1 cellular context compared by ENCODE assay signal in the genomic region with DNA sequence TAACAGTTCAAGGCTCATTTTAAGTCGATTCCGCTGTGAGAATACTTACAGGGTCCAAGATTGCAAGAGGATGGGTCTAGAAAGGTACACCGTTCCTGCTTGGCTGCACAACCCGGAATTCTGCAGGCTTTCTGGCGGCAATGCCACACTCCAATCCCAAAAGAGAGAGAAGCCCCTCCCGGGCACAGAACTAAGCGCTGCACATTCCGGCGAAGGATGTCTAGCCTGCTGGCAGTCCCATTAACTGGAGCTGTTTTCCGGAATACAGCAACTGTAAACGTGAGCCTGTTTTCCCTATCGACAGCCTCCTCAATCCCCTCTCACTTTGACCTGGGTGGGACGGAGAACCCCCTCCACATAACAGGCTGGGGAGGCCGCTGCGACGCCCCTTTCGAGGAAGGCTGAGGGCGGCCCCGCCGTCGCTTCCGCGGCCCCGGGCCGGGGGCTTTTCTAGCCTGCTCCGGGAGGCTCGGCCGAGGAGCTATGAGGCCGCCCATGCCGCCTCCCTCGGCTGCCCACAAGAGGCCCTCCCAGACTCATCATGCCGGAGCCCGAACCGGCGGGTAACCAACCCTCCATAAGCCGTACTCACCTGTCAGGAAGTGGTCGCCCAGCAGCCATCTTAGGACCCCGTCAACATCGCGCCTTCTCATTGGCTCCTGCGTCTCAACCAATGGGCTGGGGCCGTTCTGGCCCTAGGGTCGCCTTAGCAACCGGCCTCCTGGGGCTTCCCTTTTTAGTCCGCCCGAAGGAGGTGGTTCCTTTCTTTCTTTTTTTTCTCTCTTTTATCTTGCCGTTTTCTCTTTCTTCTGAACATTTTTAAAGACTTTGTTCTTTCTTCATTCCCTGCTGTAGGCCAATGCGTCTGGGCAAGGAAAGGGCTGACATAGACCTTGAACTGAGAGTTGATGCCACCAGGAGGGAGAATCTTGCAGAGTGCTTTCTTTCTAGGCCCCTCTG.
TF ChIP-seq lines count a peak whose summit lies in the region.

A gene (minus strand): TSS at position 647 of the 960 bp plus-strand sequence. CDS start 5,909 bp downstream, outside the sequence.

TF ChIP-seq in HepG2, 621 proteins besides CTCF, POLR2A, EP300 and RAD21 (continued from another document and continues in another):
- TF ChIP-seq, protein P1, sequence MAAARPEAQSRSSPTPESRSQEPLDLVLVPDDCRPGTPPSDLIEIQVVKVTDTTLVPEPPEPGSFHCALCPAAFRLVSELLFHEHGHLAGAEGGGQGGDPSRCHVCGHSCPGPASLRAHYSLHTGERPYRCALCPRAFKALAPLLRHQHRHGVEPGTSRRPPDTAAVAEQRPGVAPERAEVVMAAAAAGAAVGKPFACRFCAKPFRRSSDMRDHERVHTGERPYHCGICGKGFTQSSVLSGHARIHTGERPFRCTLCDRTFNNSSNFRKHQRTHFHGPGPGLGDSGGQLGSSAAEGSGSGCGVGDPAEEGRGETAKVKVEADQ (CRISPR knock-in tag; IDR thresholded peaks at IDR 0.05; ENCODE audit: borderline replicate concordance), result peak; percentile 20; the same call in 1 of the 2 replicates
- TF ChIP-seq ZNF782 (CRISPR knock-in tag; IDR thresholded peaks at IDR 0.05; ENCODE audit: borderline replicate concordance) (no peak), HHEX (CRISPR knock-in tag; IDR thresholded peaks at IDR 0.05) (no peak), IRX3 (CRISPR knock-in tag; IDR thresholded peaks at IDR 0.05; ENCODE audit: borderline replicate concordance, low read depth) (no peak), ZNF17 (CRISPR knock-in tag; IDR thresholded peaks at IDR 0.05) (no peak), ZNF761 (CRISPR knock-in tag; conservative IDR thresholded peaks at IDR 0.05) (no peak), CEBPB (IDR thresholded peaks at IDR 0.05; ENCODE audit: borderline replicate concordance, low read depth, low read length) (no peak), MED1 (CRISPR knock-in tag; IDR thresholded peaks at IDR 0.05) (no peak), KDM5B (CRISPR knock-in tag; IDR thresholded peaks at IDR 0.05; ENCODE audit: borderline replicate concordance) (peak; percentile 65; the same call in 1 of the 2 replicates), RFX5 (IDR thresholded peaks at IDR 0.05; ENCODE audit: low read depth, low read length) (peak; percentile 38; the same call in 1 of the 2 replicates), ZNF138 (CRISPR knock-in tag; IDR thresholded peaks at IDR 0.05; ENCODE audit: low read depth) (no peak), FIP1L1 (IDR thresholded peaks at IDR 0.05; ENCODE audit: borderline replicate concordance, insufficient read depth, low read depth, low read length) (no peak), NR2F6 (IDR thresholded peaks at IDR 0.05) (no peak), NR2F6 (CRISPR knock-in tag; IDR thresholded peaks at IDR 0.05) (no peak), ZKSCAN5 (CRISPR knock-in tag; IDR thresholded peaks at IDR 0.05) (no peak), HNRNPL (IDR thresholded peaks at IDR 0.05; ENCODE audit: low read depth, low read length) (no peak), FOXJ3 (CRISPR knock-in tag; IDR thresholded peaks at IDR 0.05; ENCODE audit: borderline replicate concordance) (no peak), HMGA1 (CRISPR knock-in tag; conservative IDR thresholded peaks at IDR 0.05) (no peak), ATF1 (CRISPR knock-in tag; IDR thresholded peaks at IDR 0.05) (no peak), AKAP8 (CRISPR knock-in tag; IDR thresholded peaks at IDR 0.05) (peak; percentile 58; the same call in 1 of the 2 replicates), ZFP37 (CRISPR knock-in tag; IDR thresholded peaks at IDR 0.05; ENCODE audit: borderline replicate concordance) (no peak), TARDBP (CRISPR knock-in tag; IDR thresholded peaks at IDR 0.05) (no peak), NCOR1 (IDR thresholded peaks at IDR 0.05; ENCODE audit: borderline replicate concordance, low read length) (no peak), ZNF34 (CRISPR knock-in tag; IDR thresholded peaks at IDR 0.05; ENCODE audit: borderline replicate concordance) (no peak), BRCA1 (CRISPR knock-in tag; IDR thresholded peaks at IDR 0.05) (no peak), ELF4 (CRISPR knock-in tag; IDR thresholded peaks at IDR 0.05; ENCODE audit: borderline replicate concordance) (no peak; the same call in 1 of the 2 replicates), ZNF547 (CRISPR knock-in tag; IDR thresholded peaks at IDR 0.05) (peak; percentile 27; the same call in 1 of the 2 replicates), TEAD3 (CRISPR knock-in tag; optimal IDR thresholded peaks at IDR 0.05; ENCODE audit: borderline replicate concordance) (no peak), TCF12 (IDR thresholded peaks at IDR 0.05) (no peak), TCF12 (CRISPR knock-in tag; IDR thresholded peaks at IDR 0.05) (no peak), ARHGAP35 (CRISPR knock-in tag; IDR thresholded peaks at IDR 0.05; ENCODE audit: borderline replicate concordance) (no peak), FOXK1 (CRISPR knock-in tag; IDR thresholded peaks at IDR 0.05; ENCODE audit: borderline replicate concordance, low read depth) (0 out of 2 replicates have a peak, but pooled peaks have one; percentile 43), ZNF615 (CRISPR knock-in tag; IDR thresholded peaks at IDR 0.05; ENCODE audit: borderline replicate concordance) (no peak), ZNF569 (CRISPR knock-in tag; IDR thresholded peaks at IDR 0.05; ENCODE audit: borderline replicate concordance) (no peak), AGO1 (IDR thresholded peaks at IDR 0.05; ENCODE audit: low read depth, low read length, poor library complexity, severe bottlenecking) (no peak), RNF2 (conservative IDR thresholded peaks at IDR 0.05; ENCODE audit: low read depth) (peak; percentile 51; the same call in 1 of the 2 replicates), HDAC1 (CRISPR knock-in tag; IDR thresholded peaks at IDR 0.05) (peak; percentile 45; the same call in 1 of the 2 replicates), ZSCAN9 (CRISPR knock-in tag; IDR thresholded peaks at IDR 0.05; ENCODE audit: borderline replicate concordance) (no peak), ATAD3A (CRISPR knock-in tag; IDR thresholded peaks at IDR 0.05) (no peak), MYC (CRISPR knock-in tag; IDR thresholded peaks at IDR 0.05; ENCODE audit: borderline replicate concordance) (peak; percentile 33; the same call in 1 of the 2 replicates), SRSF4 (IDR thresholded peaks at IDR 0.05; ENCODE audit: low read depth, low read length, poor library complexity, severe bottlenecking) (no peak), RAD51 (IDR thresholded peaks at IDR 0.05; ENCODE audit: borderline replicate concordance) (no peak), ZNF160 (CRISPR knock-in tag; IDR thresholded peaks at IDR 0.05) (no peak), ZBTB42 (CRISPR knock-in tag; IDR thresholded peaks at IDR 0.05) (0 out of 2 replicates have a peak, but pooled peaks have one; percentile 17), MAFK (conservative IDR thresholded peaks at IDR 0.05 in 1 of 2, IDR thresholded peaks at IDR 0.05 in 1 of 2; ENCODE audit: low read length in 2 of 2) (no peak), NCOA1 (CRISPR knock-in tag; IDR thresholded peaks at IDR 0.05) (no peak), MATR3 (CRISPR knock-in tag; IDR thresholded peaks at IDR 0.05) (no peak), MAZ (IDR thresholded peaks at IDR 0.05; ENCODE audit: borderline replicate concordance, low read depth, low read length) (no peak), MAZ (CRISPR knock-in tag; IDR thresholded peaks at IDR 0.05; ENCODE audit: low read depth) (0 out of 2 replicates have a peak, but pooled peaks have one; percentile 45), TCF7L2 (IDR thresholded peaks at IDR 0.05; ENCODE audit: low read depth, low read length) (no peak), ZNF441 (CRISPR knock-in tag; IDR thresholded peaks at IDR 0.05; ENCODE audit: borderline replicate concordance) (no peak), ZNF746 (CRISPR knock-in tag; IDR thresholded peaks at IDR 0.05) (no peak), ZSCAN21 (CRISPR knock-in tag; IDR thresholded peaks at IDR 0.05; ENCODE audit: borderline replicate concordance) (no peak), SOX13 (IDR thresholded peaks at IDR 0.05) (no peak), SOX13 (CRISPR knock-in tag; conservative IDR thresholded peaks at IDR 0.05 in 1 of 2, IDR thresholded peaks at IDR 0.05 in 1 of 2) (no peak), FOXO1 (CRISPR knock-in tag; IDR thresholded peaks at IDR 0.05) (no peak), BHLHE40 (IDR thresholded peaks at IDR 0.05; ENCODE audit: low read length) (no peak), JUNB (CRISPR knock-in tag; IDR thresholded peaks at IDR 0.05; ENCODE audit: borderline replicate concordance) (no peak)
- TF ChIP-seq, protein P2, sequence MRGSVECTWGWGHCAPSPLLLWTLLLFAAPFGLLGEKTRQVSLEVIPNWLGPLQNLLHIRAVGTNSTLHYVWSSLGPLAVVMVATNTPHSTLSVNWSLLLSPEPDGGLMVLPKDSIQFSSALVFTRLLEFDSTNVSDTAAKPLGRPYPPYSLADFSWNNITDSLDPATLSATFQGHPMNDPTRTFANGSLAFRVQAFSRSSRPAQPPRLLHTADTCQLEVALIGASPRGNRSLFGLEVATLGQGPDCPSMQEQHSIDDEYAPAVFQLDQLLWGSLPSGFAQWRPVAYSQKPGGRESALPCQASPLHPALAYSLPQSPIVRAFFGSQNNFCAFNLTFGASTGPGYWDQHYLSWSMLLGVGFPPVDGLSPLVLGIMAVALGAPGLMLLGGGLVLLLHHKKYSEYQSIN (CRISPR knock-in tag; IDR thresholded peaks at IDR 0.05; ENCODE audit: borderline replicate concordance), result no peak
- TF ChIP-seq, protein P3, sequence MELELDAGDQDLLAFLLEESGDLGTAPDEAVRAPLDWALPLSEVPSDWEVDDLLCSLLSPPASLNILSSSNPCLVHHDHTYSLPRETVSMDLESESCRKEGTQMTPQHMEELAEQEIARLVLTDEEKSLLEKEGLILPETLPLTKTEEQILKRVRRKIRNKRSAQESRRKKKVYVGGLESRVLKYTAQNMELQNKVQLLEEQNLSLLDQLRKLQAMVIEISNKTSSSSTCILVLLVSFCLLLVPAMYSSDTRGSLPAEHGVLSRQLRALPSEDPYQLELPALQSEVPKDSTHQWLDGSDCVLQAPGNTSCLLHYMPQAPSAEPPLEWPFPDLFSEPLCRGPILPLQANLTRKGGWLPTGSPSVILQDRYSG (CRISPR knock-in tag; IDR thresholded peaks at IDR 0.05), result no peak
- TF ChIP-seq, protein P4, sequence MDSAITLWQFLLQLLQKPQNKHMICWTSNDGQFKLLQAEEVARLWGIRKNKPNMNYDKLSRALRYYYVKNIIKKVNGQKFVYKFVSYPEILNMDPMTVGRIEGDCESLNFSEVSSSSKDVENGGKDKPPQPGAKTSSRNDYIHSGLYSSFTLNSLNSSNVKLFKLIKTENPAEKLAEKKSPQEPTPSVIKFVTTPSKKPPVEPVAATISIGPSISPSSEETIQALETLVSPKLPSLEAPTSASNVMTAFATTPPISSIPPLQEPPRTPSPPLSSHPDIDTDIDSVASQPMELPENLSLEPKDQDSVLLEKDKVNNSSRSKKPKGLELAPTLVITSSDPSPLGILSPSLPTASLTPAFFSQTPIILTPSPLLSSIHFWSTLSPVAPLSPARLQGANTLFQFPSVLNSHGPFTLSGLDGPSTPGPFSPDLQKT (CRISPR knock-in tag; IDR thresholded peaks at IDR 0.05; ENCODE audit: borderline replicate concordance), result no peak
- TF ChIP-seq, protein P5, sequence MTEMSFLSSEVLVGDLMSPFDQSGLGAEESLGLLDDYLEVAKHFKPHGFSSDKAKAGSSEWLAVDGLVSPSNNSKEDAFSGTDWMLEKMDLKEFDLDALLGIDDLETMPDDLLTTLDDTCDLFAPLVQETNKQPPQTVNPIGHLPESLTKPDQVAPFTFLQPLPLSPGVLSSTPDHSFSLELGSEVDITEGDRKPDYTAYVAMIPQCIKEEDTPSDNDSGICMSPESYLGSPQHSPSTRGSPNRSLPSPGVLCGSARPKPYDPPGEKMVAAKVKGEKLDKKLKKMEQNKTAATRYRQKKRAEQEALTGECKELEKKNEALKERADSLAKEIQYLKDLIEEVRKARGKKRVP (CRISPR knock-in tag; IDR thresholded peaks at IDR 0.05), result no peak
- TF ChIP-seq, protein P6, sequence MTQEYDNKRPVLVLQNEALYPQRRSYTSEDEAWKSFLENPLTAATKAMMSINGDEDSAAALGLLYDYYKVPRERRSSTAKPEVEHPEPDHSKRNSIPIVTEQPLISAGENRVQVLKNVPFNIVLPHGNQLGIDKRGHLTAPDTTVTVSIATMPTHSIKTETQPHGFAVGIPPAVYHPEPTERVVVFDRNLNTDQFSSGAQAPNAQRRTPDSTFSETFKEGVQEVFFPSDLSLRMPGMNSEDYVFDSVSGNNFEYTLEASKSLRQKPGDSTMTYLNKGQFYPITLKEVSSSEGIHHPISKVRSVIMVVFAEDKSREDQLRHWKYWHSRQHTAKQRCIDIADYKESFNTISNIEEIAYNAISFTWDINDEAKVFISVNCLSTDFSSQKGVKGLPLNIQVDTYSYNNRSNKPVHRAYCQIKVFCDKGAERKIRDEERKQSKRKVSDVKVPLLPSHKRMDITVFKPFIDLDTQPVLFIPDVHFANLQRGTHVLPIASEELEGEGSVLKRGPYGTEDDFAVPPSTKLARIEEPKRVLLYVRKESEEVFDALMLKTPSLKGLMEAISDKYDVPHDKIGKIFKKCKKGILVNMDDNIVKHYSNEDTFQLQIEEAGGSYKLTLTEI (CRISPR knock-in tag; conservative IDR thresholded peaks at IDR 0.05), result no peak
- TF ChIP-seq, protein P7, sequence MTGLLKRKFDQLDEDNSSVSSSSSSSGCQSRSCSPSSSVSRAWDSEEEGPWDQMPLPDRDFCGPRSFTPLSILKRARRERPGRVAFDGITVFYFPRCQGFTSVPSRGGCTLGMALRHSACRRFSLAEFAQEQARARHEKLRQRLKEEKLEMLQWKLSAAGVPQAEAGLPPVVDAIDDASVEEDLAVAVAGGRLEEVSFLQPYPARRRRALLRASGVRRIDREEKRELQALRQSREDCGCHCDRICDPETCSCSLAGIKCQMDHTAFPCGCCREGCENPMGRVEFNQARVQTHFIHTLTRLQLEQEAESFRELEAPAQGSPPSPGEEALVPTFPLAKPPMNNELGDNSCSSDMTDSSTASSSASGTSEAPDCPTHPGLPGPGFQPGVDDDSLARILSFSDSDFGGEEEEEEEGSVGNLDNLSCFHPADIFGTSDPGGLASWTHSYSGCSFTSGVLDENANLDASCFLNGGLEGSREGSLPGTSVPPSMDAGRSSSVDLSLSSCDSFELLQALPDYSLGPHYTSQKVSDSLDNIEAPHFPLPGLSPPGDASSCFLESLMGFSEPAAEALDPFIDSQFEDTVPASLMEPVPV (CRISPR knock-in tag; IDR thresholded peaks at IDR 0.05), result no peak
- TF ChIP-seq, protein P8, sequence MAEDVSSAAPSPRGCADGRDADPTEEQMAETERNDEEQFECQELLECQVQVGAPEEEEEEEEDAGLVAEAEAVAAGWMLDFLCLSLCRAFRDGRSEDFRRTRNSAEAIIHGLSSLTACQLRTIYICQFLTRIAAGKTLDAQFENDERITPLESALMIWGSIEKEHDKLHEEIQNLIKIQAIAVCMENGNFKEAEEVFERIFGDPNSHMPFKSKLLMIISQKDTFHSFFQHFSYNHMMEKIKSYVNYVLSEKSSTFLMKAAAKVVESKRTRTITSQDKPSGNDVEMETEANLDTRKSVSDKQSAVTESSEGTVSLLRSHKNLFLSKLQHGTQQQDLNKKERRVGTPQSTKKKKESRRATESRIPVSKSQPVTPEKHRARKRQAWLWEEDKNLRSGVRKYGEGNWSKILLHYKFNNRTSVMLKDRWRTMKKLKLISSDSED (CRISPR knock-in tag; IDR thresholded peaks at IDR 0.05), result no peak
- TF ChIP-seq, protein P9, sequence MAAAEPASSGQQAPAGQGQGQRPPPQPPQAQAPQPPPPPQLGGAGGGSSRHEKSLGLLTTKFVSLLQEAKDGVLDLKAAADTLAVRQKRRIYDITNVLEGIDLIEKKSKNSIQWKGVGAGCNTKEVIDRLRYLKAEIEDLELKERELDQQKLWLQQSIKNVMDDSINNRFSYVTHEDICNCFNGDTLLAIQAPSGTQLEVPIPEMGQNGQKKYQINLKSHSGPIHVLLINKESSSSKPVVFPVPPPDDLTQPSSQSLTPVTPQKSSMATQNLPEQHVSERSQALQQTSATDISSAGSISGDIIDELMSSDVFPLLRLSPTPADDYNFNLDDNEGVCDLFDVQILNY (CRISPR knock-in tag; conservative IDR thresholded peaks at IDR 0.05), result no peak
